In genomic region chr7:144787127-144787526, GRCh38 we compare ENCODE assay signal across 15 cellular contexts. TPM values are rescaled to one million over a fixed set of nuclear protein-coding genes. Genes with fewer than 3 reads are reported as not detected.
A peak's percentile ranks its signal among the peaks of the same experiment; 100 is the strongest.
DNase-seq lines count a peak whose midpoint lies in the region; ATAC-seq, FAIRE-seq and TF ChIP-seq lines count a peak whose summit lies in the region.
"Had no signal": no experiment of that assay in that cellular context is flagged by ENCODE, and none has a peak within 500 bp of the region (broad histone marks: within the 10 kb centered on the region; RNA-seq: fewer than 3 reads in every experiment).

No MANE protein-coding gene starts in this region.

- no peak overlapping the region for H2AK5ac ChIP-seq in H1 (ENCODE audit: low read depth, low read length)

- H3K27ac Mint-ChIP-seq in neural progenitor cell: no peak overlapping the region
- H3K27ac Mint-ChIP-seq: dendritic cell treated with granulocyte-macrophage colony-stimulating factor and Interleukin-4, amounts not matched to agents 40 ng/mL and 50 ng/mL, for 4 days had no signal

- H3K14ac ChIP-seq in H1 (ENCODE audit: insufficient read length): no peak overlapping the region

- H3F3A ChIP-seq in neural progenitor cell (ENCODE audit: low read depth): no peaks in the 10 kb centered on the region

- no peak overlapping the region for H4K91ac ChIP-seq in H1 (replicated peaks; ENCODE audit: insufficient read length, low read length)

- H3K18ac ChIP-seq in H1 (ENCODE audit: extremely low read depth, low read length): no peak overlapping the region

- H3K4me2 ChIP-seq in H1 (ENCODE audit: insufficient read depth in 1 of 2, low read depth in 2 of 2, low read length in 2 of 2) (no peak overlapping the region), neural progenitor cell (no peak overlapping the region)

- POLR2A ChIA-PET in H1 (lab: Charles Lee; ENCODE audit: partially characterized antibody): no interaction called here

- H2BK5ac ChIP-seq in H1 (ENCODE audit: low read depth, low read length): no peak overlapping the region

- no peak overlapping the region for H4K8ac ChIP-seq in H1 (ENCODE audit: extremely low read depth, insufficient read depth, low read length)

- H3K9me3 Mint-ChIP-seq in neural progenitor cell: no peaks in the 10 kb centered on the region
- H3K9me3 Mint-ChIP-seq: dendritic cell treated with granulocyte-macrophage colony-stimulating factor and Interleukin-4, amounts not matched to agents 40 ng/mL and 50 ng/mL, for 4 days had no signal

- H4K20me1 ChIP-seq in H1 (replicated peaks in 1 of 2; ENCODE audit: control insufficient read depth in 1 of 2, insufficient read depth in 2 of 2, low read length in 2 of 2) (no peaks in the 10 kb centered on the region), neural progenitor cell (ENCODE audit: low read depth) (no peaks in the 10 kb centered on the region)

- CTCF ChIA-PET in H1 (lab: Charles Lee; ENCODE audit: partially characterized antibody): interaction anchor here (0.6 to 4.8 kb wide), 23 partner anchors 9 to 352 kb away, joined by 3 to 30 read pairs (median 4); no protein-coding TSS in a partner anchor

- H4K5ac ChIP-seq in H1 (ENCODE audit: insufficient read length, low read depth, low read length): no peak overlapping the region

- no peak overlapping the region for H3K4me3 Mint-ChIP-seq in neural progenitor cell
- H3K4me3 Mint-ChIP-seq: dendritic cell treated with granulocyte-macrophage colony-stimulating factor and Interleukin-4, amounts not matched to agents 40 ng/mL and 50 ng/mL, for 4 days had no signal

- peak; percentile 58 to 70 for TF ChIP-seq RAD21 in H1 (IDR thresholded peaks at IDR 0.05 in 1 of 2, conservative IDR thresholded peaks at IDR 0.05 in 1 of 2; ENCODE audit: low read depth in 2 of 2, low read length in 2 of 2)

- H3K36me3 ChIP-seq in H1 (ENCODE audit: control insufficient read depth in 2 of 4, insufficient read depth in 4 of 4, low read length in 3 of 4) (no peaks in the 10 kb centered on the region), neural progenitor cell (no peaks in the 10 kb centered on the region)
- H3K36me3 ChIP-seq: spleen had no signal

- ATAC-seq in GM21786 (IDR thresholded peaks at IDR 0.05; ENCODE audit: unreplicated experiment): no peak
- no peak for ATAC-seq in HG03159 (IDR thresholded peaks at IDR 0.05; ENCODE audit: unreplicated experiment)

- H3K27ac ChIP-seq in H1 (ENCODE audit: low read depth, low read length): no peak overlapping the region
- no peak overlapping the region for H3K27ac ChIP-seq in neural progenitor cell
- H3K27ac ChIP-seq: spleen had no signal

- H3K27me3 ChIP-seq in H1 (replicated peaks in 1 of 4; ENCODE audit: control insufficient read depth in 3 of 4, extremely low read depth in 1 of 4, insufficient read depth in 3 of 4, low read length in 3 of 4) (no peaks in the 10 kb centered on the region), neural progenitor cell (no peaks in the 10 kb centered on the region)
- H3K27me3 ChIP-seq: spleen had no signal

- WGBS in H1 (ENCODE audit: extremely low coverage in 1 of 2, insufficient coverage in 1 of 2, insufficient read length in 1 of 2, insufficient replicate concordance in 2 of 2, low coverage in 1 of 2, low lambda C conversion rate in 2 of 2, missing lambda C conversion rate in 1 of 2), 2 experiments: 93% methylated on average over 2 of the region's 2 CpGs; no CpG with 5 or more reads in 1 of the 2 experiments

- no peak overlapping the region for H2AFZ ChIP-seq in H1 (ENCODE audit: low read length)
- no peak overlapping the region for H2AFZ ChIP-seq in neural progenitor cell (replicated peaks)

- H2BK15ac ChIP-seq in H1 (ENCODE audit: low read length): no peak overlapping the region

- H3K4me3 ChIP-seq in H1 (ENCODE audit: extremely low read depth in 1 of 4, insufficient read depth in 2 of 4, low read depth in 3 of 4, low read length in 4 of 4) (no peak overlapping the region), neural progenitor cell (no peak overlapping the region)
- H3K4me3 ChIP-seq: spleen had no signal

- H3K4me1 ChIP-seq in H1 (replicated peaks in 1 of 4; ENCODE audit: control insufficient read depth in 3 of 4, insufficient read depth in 4 of 4, low read length in 3 of 4): peaks cover 0 to 3% (median 0%) of the 10 kb centered on the region in 4 experiments; a peak in 1 of 7 replicates
- no peaks in the 10 kb centered on the region for H3K4me1 ChIP-seq in neural progenitor cell

- H3K56ac ChIP-seq in H1 (replicated peaks; ENCODE audit: insufficient read length, low read depth, low read length): no peak overlapping the region

- no peak for TF ChIP-seq EP300 in H1 (IDR thresholded peaks at IDR 0.05; ENCODE audit: borderline replicate concordance in 1 of 2, low read depth in 2 of 2, low read length in 2 of 2)

- H3K79me2 ChIP-seq in H1 (ENCODE audit: control insufficient read depth in 1 of 2, insufficient read depth in 2 of 2, low read length in 2 of 2) (no peaks in the 10 kb centered on the region), neural progenitor cell (ENCODE audit: low read depth) (no peaks in the 10 kb centered on the region)

- H3K27me3 Mint-ChIP-seq in neural progenitor cell (ENCODE audit: insufficient read depth, low read depth): no peaks in the 10 kb centered on the region
- H3K27me3 Mint-ChIP-seq: dendritic cell treated with granulocyte-macrophage colony-stimulating factor and Interleukin-4, amounts not matched to agents 40 ng/mL and 50 ng/mL, for 4 days had no signal

- no peak for TF ChIP-seq POLR2A in H1 (IDR thresholded peaks at IDR 0.05; ENCODE audit: control extremely low read depth in 1 of 2, low read depth in 2 of 2, low read length in 2 of 2)

- no peaks in the 10 kb centered on the region for H3K79me1 ChIP-seq in H1 (ENCODE audit: low read depth, low read length)

- no peak overlapping the region for H3K4ac ChIP-seq in H1 (replicated peaks; ENCODE audit: insufficient read length, low read depth, low read length)

- FAIRE-seq in H1 (lab: Jason Lieb, UNC): peak; percentile 74

- no peak overlapping the region for H3K23ac ChIP-seq in H1 (ENCODE audit: insufficient read length)

- H3K36me3 Mint-ChIP-seq in neural progenitor cell: no peaks in the 10 kb centered on the region

- no peaks in the 10 kb centered on the region for H3K4me1 Mint-ChIP-seq in neural progenitor cell

- H2BK20ac ChIP-seq in H1 (ENCODE audit: low read length): no peak overlapping the region

- H3K9ac ChIP-seq in H1 (replicated peaks in 1 of 4; ENCODE audit: extremely low read depth in 1 of 4, low read depth in 3 of 4, low read length in 3 of 4) (no peak overlapping the region), neural progenitor cell (no peak overlapping the region)

- H3K9me3 ChIP-seq in H1 (ENCODE audit: insufficient read depth in 2 of 2, low read depth in 1 of 2, low read length in 1 of 2) (no peaks in the 10 kb centered on the region), neural progenitor cell (ENCODE audit: low read depth) (no peaks in the 10 kb centered on the region)
- H3K9me3 ChIP-seq: spleen had no signal

- TF ChIP-seq CTCF in H1 (IDR thresholded peaks at IDR 0.05; ENCODE audit: control extremely low read depth in 1 of 3, insufficient read depth in 1 of 3, low read depth in 1 of 3, low read length in 3 of 3): peak in 2 of 3 experiments; percentile 42 to 47; a peak in 3 of 4 replicates
- TF ChIP-seq CTCF in neural progenitor cell (IDR thresholded peaks at IDR 0.05): peak; percentile 39

- DNase-seq in NCI-H748 (lab: John Stamatoyannopoulos, UW; ENCODE audit: unreplicated experiment) (peak; percentile 10), NCI-H748 treated with DMSO at 0.1 percent for 48 hours (lab: John Stamatoyannopoulos, UW) (no peak), NAMALWA (ENCODE audit: low spot score) (peak; percentile 14), H1 (ENCODE audit: low read depth in 1 of 2, low spot score in 2 of 2) (no peak), neural progenitor cell (ENCODE audit: low spot score) (no peak), NCI-H345 treated with DMSO at 0.1 percent for 48 hours (lab: John Stamatoyannopoulos, UW; ENCODE audit: unreplicated experiment) (no peak)
- DNase-seq: activated T-cell treated with anti-CD3 and anti-CD28 coated beads, Interleukin-2, amount 50 U/mL, for 48 hours; amniotic stem cell; GF-D8; midbrain; NCI-H226; spleen had no signal

- H3K23me2 ChIP-seq in H1 (ENCODE audit: low read depth, low read length): no peaks in the 10 kb centered on the region

- H2BK12ac ChIP-seq in H1 (ENCODE audit: low read depth, low read length): no peak overlapping the region

- H2BK120ac ChIP-seq in H1 (replicated peaks; ENCODE audit: low read depth, low read length): no peak overlapping the region

TF ChIP-seq in H1, 55 proteins besides CTCF, POLR2A, EP300 and RAD21 (continues in another document):
- no peak for TF ChIP-seq PHF8 (conservative IDR thresholded peaks at IDR 0.05; ENCODE audit: low read depth, low read length)
- TF ChIP-seq JUND (IDR thresholded peaks at IDR 0.05; ENCODE audit: low read length): no peak
- TF ChIP-seq GABPA (IDR thresholded peaks at IDR 0.05; ENCODE audit: borderline replicate concordance, insufficient read depth, low read length): no peak
- no peak for TF ChIP-seq RBBP5 (IDR thresholded peaks at IDR 0.05; ENCODE audit: borderline replicate concordance, low read depth, low read length)
- no peak for TF ChIP-seq TCF12 (IDR thresholded peaks at IDR 0.05; ENCODE audit: low read depth, low read length)
- TF ChIP-seq SIN3A (conservative IDR thresholded peaks at IDR 0.05 in 1 of 2, IDR thresholded peaks at IDR 0.05 in 1 of 2; ENCODE audit: low read depth in 1 of 2, low read length in 2 of 2): no peak
- no peak for TF ChIP-seq ATF2 (IDR thresholded peaks at IDR 0.05; ENCODE audit: low read length)

RNA-seq across cellular contexts. Expression of gene TPK1, which starts 48.7 kb away (rescaled TPM):
- total RNA-seq in H1 (2021; fragmentation: NEBNext Ultra II Directional; extraction: Animal tissue kit (Norgen Biotek cat#: 25700)): 1.8 and 2.7 TPM in 2 replicates
- polyA plus RNA-seq in H1 (2011; rRNA removed): 1.7 and 1.9 TPM in 2 replicates
- 2.6 TPM for polyA plus RNA-seq in H1 (2011; cell fraction: cytosol; rRNA removed)
- 4.1 TPM for polyA plus RNA-seq in H1 (2011; cell fraction: nucleus; rRNA removed)
- 0.95 to 3.0 TPM (median 2.0 TPM) in 4 replicates for polyA plus RNA-seq in H1 (2012, experiment 1 of 2)
- 0.42 TPM for polyA plus RNA-seq in H1 (2012, experiment 2 of 2)
- 2.0 TPM for polyA plus RNA-seq in H1 (2013, experiment 1 of 2)
- polyA plus RNA-seq in H1 (2013, experiment 2 of 2): 2.5 TPM
- 9.4 and 12.6 TPM in 2 replicates for polyA minus RNA-seq in H1 (2011; rRNA and poly(A)+ RNA removed)
- not detected for polyA minus RNA-seq in H1 (2011; cell fraction: cytosol; rRNA and poly(A)+ RNA removed)
- polyA minus RNA-seq in H1 (2011; cell fraction: nucleus; rRNA and poly(A)+ RNA removed): 17.2 TPM
- 4.8 and 14.5 TPM in 2 replicates for total RNA-seq in neural progenitor cell (ENCODE audit: low replicate concordance)

Comparison
In these comparisons a context has a peak if more than half of its experiments do, and no peak if none do; other contexts are left out.
1. DNase-seq: peak in NCI-H748 (single experiment) and NAMALWA (single experiment); none in NCI-H748 treated with DMSO at 0.1 percent for 48 hours (single experiment), H1 (0 of 2), neural progenitor cell (single experiment) and NCI-H345 treated with DMSO at 0.1 percent for 48 hours (single experiment).